18 cellular contexts compared by ENCODE assay signal in the genomic region with DNA sequence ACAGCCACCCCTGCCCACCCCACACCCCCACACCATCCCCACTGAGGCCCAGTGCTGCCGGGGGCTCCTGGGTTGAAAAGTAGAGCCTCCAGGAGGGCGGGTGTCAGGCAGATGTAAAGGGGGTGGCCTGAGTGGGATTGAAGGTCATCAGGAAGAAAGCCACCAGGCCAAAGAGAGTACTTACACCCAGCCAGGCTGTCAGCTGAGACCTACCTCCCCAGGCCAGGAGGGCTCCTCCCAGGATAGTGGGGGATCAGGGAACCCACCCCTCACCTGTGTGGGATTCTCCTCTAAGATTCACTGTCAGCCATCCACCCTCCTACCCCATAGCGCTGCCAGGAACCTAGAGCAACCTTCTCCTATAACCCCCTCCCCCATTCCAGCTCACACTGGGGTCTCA. TPM values are rescaled to one million over a fixed set of nuclear protein-coding genes. Genes with fewer than 3 reads are reported as not detected.
DNase-seq lines count a peak whose midpoint lies in the region; ATAC-seq and TF ChIP-seq lines count a peak whose summit lies in the region.
"Had no signal": no experiment of that assay in that cellular context is flagged by ENCODE, and none has a peak within 500 bp of the region (broad histone marks: within the 10 kb centered on the region; RNA-seq: fewer than 3 reads in every experiment).

No MANE protein-coding gene starts in this region.

- H3K4me1 ChIP-seq in heart right ventricle (peaks cover 6 to 75% (median 47%) of the 10 kb centered on the region in 9 donors), lung (ENCODE audit: control insufficient read depth in 2 of 2, insufficient read depth in 2 of 2, low read length in 2 of 2) (peaks cover 7 to 13% of the 10 kb centered on the region in 2 donors), thoracic aorta (ENCODE audit: control insufficient read depth in 1 of 2, low read depth in 2 of 2) (peaks cover 19 to 33% of the 10 kb centered on the region in 2 donors)

- DNase-seq in heart right ventricle (no peak), cardiac septum (ENCODE audit: low spot score) (no peak), brain microvascular endothelial cell (no peak), lung (ENCODE audit: low spot score) (no peak), thoracic aorta (ENCODE audit: low spot score) (no peak), SIG-M5 treated with dmso at 0.1 percent for 504 hours (lab: John Stamatoyannopoulos, UW; ENCODE audit: unreplicated experiment) (no peak)
- DNase-seq: activated CD4-positive, alpha-beta T cell treated with anti-CD3 and anti-CD28 coated beads, Interleukin-2, amount 50 U/mL, for 4 hours; DMS53; naive thymus-derived CD8-positive, alpha-beta T cell; NCI-H187; NK-92 treated with Interleukin-12 subunit alpha and Interleukin-12 subunit beta, amount 100 ng/mL, for 24 hours had no signal

- intact Hi-C loops in heart right ventricle (cut with DNase I): no loop called here
- intact Hi-C loops in cardiac septum (cut with DNase I): no loop called here

- no peak for TF ChIP-seq CTCF in heart right ventricle (IDR thresholded peaks at IDR 0.05)
- no peak for TF ChIP-seq CTCF in brain microvascular endothelial cell (IDR thresholded peaks at IDR 0.05; ENCODE audit: low read depth, low read length, missing control alignments)
- no peak for TF ChIP-seq CTCF in lung (IDR thresholded peaks at IDR 0.05; ENCODE audit: control extremely low read depth, extremely low read depth)
- TF ChIP-seq CTCF in thoracic aorta (IDR thresholded peaks at IDR 0.05): no peak

- in situ Hi-C loops in brain microvascular endothelial cell (cut with HindIII; ENCODE audit: low pct_ligation_motif_present, low sequenced_read_pairs): no loop called here

- H3K36me3 ChIP-seq in heart right ventricle (no peaks in the 10 kb centered on the region), brain microvascular endothelial cell (replicated peaks) (no peaks in the 10 kb centered on the region), lung (ENCODE audit: control insufficient read depth in 2 of 2, insufficient read depth in 2 of 2, low read length in 2 of 2) (no peaks in the 10 kb centered on the region), thoracic aorta (no peaks in the 10 kb centered on the region)
- H3K36me3 ChIP-seq: tibial nerve had no signal

- peak overlapping the region in 9 of 10 donors; percentile 25 to 89 (median 84) for H3K27ac ChIP-seq in heart right ventricle
- peak overlapping the region; percentile 55 for H3K27ac ChIP-seq in brain microvascular endothelial cell
- peak overlapping the region; percentile 20 to 52 for H3K27ac ChIP-seq in lung (ENCODE audit: low read depth in 1 of 2, low read length in 1 of 2)
- peak overlapping the region; percentile 86 to 90 for H3K27ac ChIP-seq in thoracic aorta
- H3K27ac ChIP-seq: epithelial cell of prostate, RWPE1 had no signal

- ATAC-seq in heart right ventricle: no peak
- no peak for ATAC-seq in lung (ENCODE audit: insufficient read depth, low FRiP score)
- no peak for ATAC-seq in thoracic aorta (ENCODE audit: insufficient number of reproducible peaks, low FRiP score, low read depth)
- no peak for ATAC-seq in GM18870 (IDR thresholded peaks at IDR 0.05; ENCODE audit: unreplicated experiment)
- no peak for ATAC-seq in GM21367 (IDR thresholded peaks at IDR 0.05; ENCODE audit: unreplicated experiment)
- ATAC-seq: naive thymus-derived CD8-positive, alpha-beta T cell had no signal

- no peaks in the 10 kb centered on the region for H3K9me3 ChIP-seq in heart right ventricle
- no peaks in the 10 kb centered on the region for H3K9me3 ChIP-seq in lung (ENCODE audit: control insufficient read depth in 2 of 2, insufficient read depth in 1 of 2, low read length in 1 of 2)
- no peaks in the 10 kb centered on the region for H3K9me3 ChIP-seq in thoracic aorta
- H3K9me3 ChIP-seq: tibial nerve had no signal

- WGBS in heart right ventricle, 2 donors: 92 to 96% methylated on average over 3 of the region's 3 CpGs
- WGBS in lung, 2 donors: 96 to 100% methylated on average over 3 of the region's 3 CpGs

- H3K4me3 ChIP-seq in heart right ventricle: no peak overlapping the region
- no peak overlapping the region for H3K4me3 ChIP-seq in brain microvascular endothelial cell (ENCODE audit: low read depth, low read length)
- H3K4me3 ChIP-seq in lung: no peak overlapping the region
- no peak overlapping the region for H3K4me3 ChIP-seq in thoracic aorta
- H3K4me3 ChIP-seq: tibial nerve had no signal

- H3K27me3 ChIP-seq in heart right ventricle (no peaks in the 10 kb centered on the region), brain microvascular endothelial cell (replicated peaks) (no peaks in the 10 kb centered on the region), lung (ENCODE audit: control insufficient read depth, insufficient read depth) (no peaks in the 10 kb centered on the region), thoracic aorta (replicated peaks; ENCODE audit: insufficient read depth) (no peaks in the 10 kb centered on the region)
- H3K27me3 ChIP-seq: tibial nerve had no signal

RNA-seq across cellular contexts. Expression of a gene that starts 17.2 kb away (rescaled TPM):
- total RNA-seq in heart right ventricle: 10 to 100 TPM; 28.1 to 48.4 (median 39.0) TPM
- 10 to 100 TPM; 16.1 to 17.1 TPM for polyA plus RNA-seq in heart right ventricle
- 56.6 TPM for total RNA-seq in cardiac septum
- total RNA-seq in lung: 10 to 100 TPM; 41.0 to 41.6 TPM
- polyA plus RNA-seq in lung: 10 to 100 TPM; 14.7 to 24.2 TPM
- total RNA-seq in thoracic aorta: 10 to 100 TPM; 56.5 to 75.3 TPM

RNA-seq across cellular contexts. Expression of a gene that starts 58.8 kb away (rescaled TPM):
- total RNA-seq in heart right ventricle: 10 to 100 TPM in 8 of 10 donors, 1 to 10 TPM in 2; 9.5 to 37.5 (median 12.7) TPM
- 1 to 10 TPM; 7.1 to 8.2 TPM for polyA plus RNA-seq in heart right ventricle
- total RNA-seq in cardiac septum: 13.5 TPM
- total RNA-seq in lung: 10 to 100 TPM in 1 of 2 donors, 1 to 10 TPM in 1; 3.8 to 13.0 TPM
- 1 to 10 TPM; 3.1 to 9.1 TPM for polyA plus RNA-seq in lung
- 1 to 10 TPM; 3.5 to 5.7 TPM for total RNA-seq in thoracic aorta
- total RNA-seq: A673; frontal cortex; naive thymus-derived CD8-positive, alpha-beta T cell had no signal
- polyA plus RNA-seq: naive thymus-derived CD8-positive, alpha-beta T cell had no signal

Comparison
In these comparisons a context has a peak if more than half of its experiments do, and no peak if none do; other contexts are left out.
1. H3K27ac ChIP-seq: peak in every context shown above with its lines; median percentile 88 in thoracic aorta; 84 in heart right ventricle; 55 in brain microvascular endothelial cell; 36 in lung.